ENCODE assay signal across 10 cellular contexts in the genomic region with DNA sequence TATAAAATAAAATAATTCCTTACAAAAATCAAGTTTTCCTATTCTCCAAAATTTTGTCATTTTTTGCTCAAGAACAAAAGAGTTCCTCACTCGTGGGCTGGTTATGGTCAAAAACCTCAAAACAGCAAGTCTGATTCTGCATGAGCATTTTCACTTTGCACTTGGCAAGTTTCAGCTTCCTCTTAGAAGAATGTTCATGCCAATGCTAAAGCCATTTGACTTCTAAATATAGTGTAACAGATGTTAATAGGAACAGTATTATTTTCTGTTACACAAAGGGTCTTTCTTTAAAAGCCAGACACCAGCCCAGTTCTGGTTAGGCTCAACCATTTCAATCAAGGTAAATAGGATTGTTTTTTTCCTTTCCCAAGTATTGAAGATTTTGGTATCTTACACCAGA.
DNase-seq lines count a peak whose midpoint lies in the region; ATAC-seq and TF ChIP-seq lines count a peak whose summit lies in the region.
"Had no signal": no experiment of that assay in that cellular context is flagged by ENCODE, and none has a peak within 500 bp of the region (broad histone marks: within the 10 kb centered on the region; RNA-seq: fewer than 3 reads in every experiment).

No MANE protein-coding gene starts in this region.

- H3K4me3 Mint-ChIP-seq in osteocyte (ENCODE audit: unreplicated experiment), result no peak overlapping the region
- no peak overlapping the region for H3K4me3 Mint-ChIP-seq in activated T-helper 1 cell treated with anti-CD3 and anti-CD28 coated beads, Interleukin-12 subunit alpha, Interleukin-12 subunit beta, Interleukin-2, Interleukin-4 antibody, amounts not matched to agents 30 ng/mL and 10 ng/mL and 1 ng/mL, durations not matched to agents 14 hours and 24 hours and 36 hours

- H3K4me1 Mint-ChIP-seq in osteocyte (ENCODE audit: unreplicated experiment), result peaks cover 36% of the 10 kb centered on the region
- H3K4me1 Mint-ChIP-seq in activated T-helper 1 cell treated with anti-CD3 and anti-CD28 coated beads, Interleukin-12 subunit alpha, Interleukin-12 subunit beta, Interleukin-2, Interleukin-4 antibody, amounts not matched to agents 30 ng/mL and 10 ng/mL and 1 ng/mL, durations not matched to agents 14 hours and 24 hours and 36 hours (ENCODE audit: low read depth), result no peaks in the 10 kb centered on the region

- TF ChIP-seq CTCF in osteocyte (IDR thresholded peaks at IDR 0.05), result no peak

- intact Hi-C loops in activated T-helper 1 cell treated with anti-CD3 and anti-CD28 coated beads, Interleukin-12 subunit alpha, Interleukin-12 subunit beta, Interleukin-2, Interleukin-4 antibody, amounts not matched to agents 30 ng/mL and 10 ng/mL and 1 ng/mL, durations not matched to agents 14 hours and 24 hours and 36 hours (cut with micrococcal nuclease), result no loop called here

- H3K9me3 Mint-ChIP-seq in osteocyte (ENCODE audit: unreplicated experiment), result peaks cover 5% of the 10 kb centered on the region
- no peaks in the 10 kb centered on the region for H3K9me3 Mint-ChIP-seq in activated T-helper 1 cell treated with anti-CD3 and anti-CD28 coated beads, Interleukin-12 subunit alpha, Interleukin-12 subunit beta, Interleukin-2, Interleukin-4 antibody, amounts not matched to agents 30 ng/mL and 10 ng/mL and 1 ng/mL, durations not matched to agents 14 hours and 24 hours and 36 hours

- no peak overlapping the region for H3K27ac Mint-ChIP-seq in osteocyte (ENCODE audit: unreplicated experiment)
- H3K27ac Mint-ChIP-seq in activated T-helper 1 cell treated with anti-CD3 and anti-CD28 coated beads, Interleukin-12 subunit alpha, Interleukin-12 subunit beta, Interleukin-2, Interleukin-4 antibody, amounts not matched to agents 30 ng/mL and 10 ng/mL and 1 ng/mL, durations not matched to agents 14 hours and 24 hours and 36 hours, result no peak overlapping the region

- DNase-seq in myocyte (ENCODE audit: low read depth) (peak; percentile 59), osteocyte (ENCODE audit: extremely low spot score, unreplicated experiment) (no peak), T-helper 9 cell (no peak)
- no peak for DNase-seq in stimulated activated naive CD4-positive, alpha-beta T cell (lab: John Stamatoyannopoulos, UW)
- DNase-seq in activated T-helper 1 cell treated with anti-CD3 and anti-CD28 coated beads, Interleukin-12 subunit alpha, Interleukin-12 subunit beta, Interleukin-2, Interleukin-4 antibody, amounts not matched to agents 30 ng/mL and 10 ng/mL and 1 ng/mL, durations not matched to agents 14 hours and 24 hours and 36 hours (ENCODE audit: low spot score), result no peak
- DNase-seq: activated CD4-positive, alpha-beta T cell treated with anti-CD3 and anti-CD28 coated beads for 48 hours; foreskin fibroblast had no signal

- H3K27me3 Mint-ChIP-seq in osteocyte (ENCODE audit: unreplicated experiment), result no peaks in the 10 kb centered on the region
- no peaks in the 10 kb centered on the region for H3K27me3 Mint-ChIP-seq in activated T-helper 1 cell treated with anti-CD3 and anti-CD28 coated beads, Interleukin-12 subunit alpha, Interleukin-12 subunit beta, Interleukin-2, Interleukin-4 antibody, amounts not matched to agents 30 ng/mL and 10 ng/mL and 1 ng/mL, durations not matched to agents 14 hours and 24 hours and 36 hours (ENCODE audit: insufficient read depth)

- ATAC-seq in GM18907 (IDR thresholded peaks at IDR 0.05; ENCODE audit: unreplicated experiment) (peak; percentile 83), HG02571 (IDR thresholded peaks at IDR 0.05; ENCODE audit: unreplicated experiment) (peak; percentile 79), HG03520 (IDR thresholded peaks at IDR 0.05; ENCODE audit: unreplicated experiment) (peak; percentile 66)

- peaks cover 5% of the 10 kb centered on the region for H3K36me3 Mint-ChIP-seq in osteocyte (ENCODE audit: unreplicated experiment)
- no peaks in the 10 kb centered on the region for H3K36me3 Mint-ChIP-seq in activated T-helper 1 cell treated with anti-CD3 and anti-CD28 coated beads, Interleukin-12 subunit alpha, Interleukin-12 subunit beta, Interleukin-2, Interleukin-4 antibody, amounts not matched to agents 30 ng/mL and 10 ng/mL and 1 ng/mL, durations not matched to agents 14 hours and 24 hours and 36 hours (ENCODE audit: low read depth)
